ENCODE assay signal across 21 cellular contexts in the genomic region with DNA sequence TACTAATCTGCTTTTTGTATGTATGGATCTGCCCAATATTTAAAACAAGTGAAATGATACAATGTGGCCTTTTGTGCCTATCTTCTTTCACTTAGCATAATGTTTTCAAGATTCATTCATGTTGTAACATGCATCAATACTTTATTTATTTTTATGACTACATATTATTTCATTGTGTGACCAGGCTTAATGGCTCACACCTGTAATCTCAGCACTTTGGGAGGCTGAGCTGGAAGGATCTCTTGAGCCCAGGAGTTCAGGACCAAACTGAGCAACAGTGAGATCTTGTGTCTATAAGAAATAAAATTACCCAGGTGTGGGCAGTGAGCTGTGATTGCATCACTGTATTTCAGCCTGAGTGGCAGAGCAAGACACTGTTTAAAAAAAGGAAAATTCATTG.
"Had no signal": no experiment of that assay in that cellular context is flagged by ENCODE, and none has a peak within 500 bp of the region (broad histone marks: within the 10 kb centered on the region; RNA-seq: fewer than 3 reads in every experiment).

No MANE protein-coding gene starts in this region.

- H2AFZ ChIP-seq: neural progenitor cell had no signal

- H3K27me3 ChIP-seq: ascending aorta, brain microvascular endothelial cell, colonic mucosa, heart right ventricle, neural progenitor cell, sigmoid colon, upper lobe of right lung had no signal

- H3K4me3 ChIP-seq: ascending aorta, colonic mucosa, heart right ventricle, lower lobe of right lung, neural progenitor cell, sigmoid colon, thoracic aorta, upper lobe of right lung had no signal

- H3K4me1 ChIP-seq: colonic mucosa, lower lobe of right lung, upper lobe of right lung had no signal

- ATAC-seq: activated CD8-positive, alpha-beta T cell treated with anti-CD3 and anti-CD28 coated beads, Interleukin-2, amount 10 ng/mL, durations not matched to agents 7 days and 5 days; heart right ventricle; lower lobe of right lung; naive thymus-derived CD8-positive, alpha-beta T cell; stimulated activated naive B cell treated with anti-CD40 and anti-IgM and Interleukin-4, amounts not matched to agents 10 μg/mL and 1 μg/mL and 100 μg/mL, for 72 hours; T-cell; upper lobe of right lung had no signal

- H3K4me2 ChIP-seq: neural progenitor cell had no signal

- DNase-seq: activated CD4-positive, alpha-beta T cell treated with anti-CD3 and anti-CD28 coated beads, Interleukin-2, amount 50 U/mL, for 1 hour; activated CD4-positive, CD25-positive, alpha-beta regulatory T cell treated with anti-CD3 and anti-CD28 coated beads, Interleukin-2, amount 50 U/mL, for 72 hours; activated CD8-positive, alpha-beta T cell treated with anti-CD3 and anti-CD28 coated beads, Interleukin-2, amount 10 ng/mL, durations not matched to agents 7 days and 5 days; activated gamma-delta T cell treated with Interleukin-2 at 50 U/mL for 16 hours; brain microvascular endothelial cell; colonic mucosa; heart right ventricle; islet precursor cell; lower lobe of right lung; naive thymus-derived CD8-positive, alpha-beta T cell; retina; sigmoid colon; stimulated activated CD4-positive, alpha-beta T cell treated with anti-CD3 and anti-CD28 coated beads, Interleukin-2, amount 100 ng/mL, for 48 hours; stimulated activated CD8-positive, alpha-beta memory T cell treated with anti-CD3 and anti-CD28 coated beads, Interleukin-4, amount 100 ng/mL, for 48 hours; stimulated activated naive B cell treated with anti-CD40 and anti-IgM and Interleukin-4, amounts not matched to agents 10 μg/mL and 1 μg/mL and 100 μg/mL, for 72 hours; T-cell; upper lobe of right lung had no signal

- H3K9me3 ChIP-seq: ascending aorta, colonic mucosa, sigmoid colon, thoracic aorta, upper lobe of right lung had no signal

- H3K27ac ChIP-seq: ascending aorta, brain microvascular endothelial cell, colonic mucosa, heart right ventricle, lower lobe of right lung, neural progenitor cell, sigmoid colon, thoracic aorta, upper lobe of right lung, VCaP had no signal

- H3K9ac ChIP-seq: neural progenitor cell had no signal

- H3K36me3 ChIP-seq: brain microvascular endothelial cell, colonic mucosa, lower lobe of right lung, sigmoid colon had no signal
